In the genomic region with DNA sequence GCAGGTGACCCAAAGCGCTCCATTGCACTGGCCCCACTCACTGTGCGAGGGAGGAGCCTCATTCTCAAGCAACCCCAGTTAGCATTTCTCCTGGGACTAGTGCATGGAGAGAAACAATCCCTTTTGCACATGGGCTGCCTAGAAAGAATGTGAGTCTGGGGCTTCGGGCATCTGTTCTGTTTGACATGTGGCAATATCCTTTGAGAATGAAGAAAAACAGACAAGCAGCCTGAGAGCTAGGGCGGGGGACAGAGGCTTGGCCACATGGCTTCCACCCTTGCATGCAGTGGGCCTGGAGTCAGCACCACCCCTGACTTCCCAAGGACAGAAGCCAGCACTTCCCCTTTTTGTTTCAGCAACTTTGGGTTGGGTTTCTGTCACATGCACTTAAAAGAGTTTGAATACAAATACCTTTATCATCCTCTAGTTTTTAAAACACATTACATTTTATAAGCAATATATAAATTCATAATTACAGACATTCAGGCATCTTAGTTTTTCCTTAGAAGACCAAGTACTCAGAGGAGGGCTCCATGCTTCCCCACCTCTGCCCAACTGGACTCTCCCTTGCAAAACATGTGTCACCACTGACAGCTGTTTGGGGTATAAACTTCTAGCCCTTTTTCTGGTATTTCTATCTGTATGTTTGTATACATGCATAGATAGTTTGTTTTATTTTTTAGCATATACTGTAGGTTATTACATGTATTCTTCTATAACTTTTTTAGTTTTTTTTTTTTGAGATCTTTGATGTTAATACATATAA, we compare ENCODE assay signal across 1 cellular context.
TF ChIP-seq lines count a peak whose summit lies in the region.

No MANE protein-coding gene starts in this region.

TF ChIP-seq in HepG2, 621 proteins besides CTCF, POLR2A, EP300 and RAD21 (continued from another document):
- TF ChIP-seq, protein P1, sequence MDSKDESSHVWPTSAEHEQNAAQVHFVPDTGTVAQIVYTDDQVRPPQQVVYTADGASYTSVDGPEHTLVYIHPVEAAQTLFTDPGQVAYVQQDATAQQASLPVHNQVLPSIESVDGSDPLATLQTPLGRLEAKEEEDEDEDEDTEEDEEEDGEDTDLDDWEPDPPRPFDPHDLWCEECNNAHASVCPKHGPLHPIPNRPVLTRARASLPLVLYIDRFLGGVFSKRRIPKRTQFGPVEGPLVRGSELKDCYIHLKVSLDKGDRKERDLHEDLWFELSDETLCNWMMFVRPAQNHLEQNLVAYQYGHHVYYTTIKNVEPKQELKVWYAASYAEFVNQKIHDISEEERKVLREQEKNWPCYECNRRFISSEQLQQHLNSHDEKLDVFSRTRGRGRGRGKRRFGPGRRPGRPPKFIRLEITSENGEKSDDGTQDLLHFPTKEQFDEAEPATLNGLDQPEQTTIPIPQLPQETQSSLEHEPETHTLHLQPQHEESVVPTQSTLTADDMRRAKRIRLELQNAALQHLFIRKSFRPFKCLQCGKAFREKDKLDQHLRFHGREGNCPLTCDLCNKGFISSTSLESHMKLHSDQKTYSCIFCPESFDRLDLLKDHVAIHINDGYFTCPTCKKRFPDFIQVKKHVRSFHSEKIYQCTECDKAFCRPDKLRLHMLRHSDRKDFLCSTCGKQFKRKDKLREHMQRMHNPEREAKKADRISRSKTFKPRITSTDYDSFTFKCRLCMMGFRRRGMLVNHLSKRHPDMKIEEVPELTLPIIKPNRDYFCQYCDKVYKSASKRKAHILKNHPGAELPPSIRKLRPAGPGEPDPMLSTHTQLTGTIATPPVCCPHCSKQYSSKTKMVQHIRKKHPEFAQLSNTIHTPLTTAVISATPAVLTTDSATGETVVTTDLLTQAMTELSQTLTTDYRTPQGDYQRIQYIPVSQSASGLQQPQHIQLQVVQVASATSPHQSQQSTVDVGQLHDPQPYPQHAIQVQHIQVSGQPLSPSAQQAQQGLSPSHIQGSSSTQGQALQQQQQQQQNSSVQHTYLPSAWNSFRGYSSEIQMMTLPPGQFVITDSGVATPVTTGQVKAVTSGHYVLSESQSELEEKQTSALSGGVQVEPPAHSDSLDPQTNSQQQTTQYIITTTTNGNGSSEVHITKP (CRISPR knock-in tag; IDR thresholded peaks at IDR 0.05; ENCODE audit: low read depth), result no peak
- TF ChIP-seq HOXA3 (CRISPR knock-in tag; IDR thresholded peaks at IDR 0.05) (no peak), MZF1 (CRISPR knock-in tag; IDR thresholded peaks at IDR 0.05; ENCODE audit: borderline replicate concordance) (no peak), SMARCC2 (IDR thresholded peaks at IDR 0.05) (no peak)
